In the genomic region with DNA sequence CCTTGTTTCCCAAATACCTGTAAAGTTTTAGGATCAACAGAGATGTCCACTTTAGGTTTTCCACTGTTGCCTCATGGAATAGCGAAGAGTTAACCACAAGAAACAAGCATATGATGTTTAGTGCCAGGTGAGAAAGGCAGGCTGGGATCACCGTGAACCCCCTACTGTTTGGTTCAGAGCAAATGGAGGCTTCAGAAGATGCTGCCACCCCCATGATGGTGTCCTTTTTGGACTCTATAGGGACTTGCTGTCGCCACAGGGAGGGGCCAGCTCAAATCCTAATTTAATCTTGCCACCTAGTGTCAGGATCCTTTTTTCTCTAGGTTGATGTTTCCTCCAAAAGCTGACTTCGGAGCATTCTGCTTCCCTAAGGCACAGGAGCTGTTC, we compare ENCODE assay signal across 9 cellular contexts. TPM values are rescaled to one million over a fixed set of nuclear protein-coding genes. Genes with fewer than 3 reads are reported as not detected.
DNase-seq lines count a peak whose midpoint lies in the region; ATAC-seq lines count a peak whose summit lies in the region.
"Had no signal": no experiment of that assay in that cellular context is flagged by ENCODE, and none has a peak within 500 bp of the region (broad histone marks: within the 10 kb centered on the region; RNA-seq: fewer than 3 reads in every experiment).

No MANE protein-coding gene starts in this region.

- peak overlapping the region; percentile 32 for H3K4me3 ChIP-seq in CD4-positive, CD25-positive, alpha-beta regulatory T cell (ENCODE audit: low read depth, low read length)

- peak in 1 of 3 donors; percentile 23 for DNase-seq in CD4-positive, CD25-positive, alpha-beta regulatory T cell
- DNase-seq in HuH-7 (ENCODE audit: low spot score): peak; percentile 79
- peak; percentile 71 for DNase-seq in midbrain (lab: John Stamatoyannopoulos, UW)
- DNase-seq in ACHN: no peak
- DNase-seq: activated B cell treated with CpG ODN at 0.5 μM for 24 hours had no signal

- peaks cover 68% of the 10 kb centered on the region for H3K4me1 ChIP-seq in CD4-positive, CD25-positive, alpha-beta regulatory T cell (ENCODE audit: control insufficient read depth, insufficient read depth, low read length, poor library complexity, severe bottlenecking)

- peaks cover 6 to 57% (median 30%) of the 10 kb centered on the region in 4 donors for H3K4me1 Mint-ChIP-seq in CD4-positive, CD25-positive, alpha-beta regulatory T cell

- in situ Hi-C loops in ACHN (cut with HindIII; ENCODE audit: low pct_ligation_motif_present, low pct_unique_long_range_greater_than_20kb, low sequenced_read_pairs): no loop called here

- H3K27ac Mint-ChIP-seq in CD4-positive, CD25-positive, alpha-beta regulatory T cell: peak overlapping the region in 2 of 3 donors; percentile 20 to 36
- H3K27ac Mint-ChIP-seq: activated B cell treated with CpG ODN at 0.5 μM for 24 hours had no signal

- no peak for ATAC-seq in CD4-positive, CD25-positive, alpha-beta regulatory T cell (ENCODE audit: low read depth in 2 of 2)
- ATAC-seq in GM18511 (IDR thresholded peaks at IDR 0.05; ENCODE audit: unreplicated experiment) (no peak), GM19023 (IDR thresholded peaks at IDR 0.05; ENCODE audit: unreplicated experiment) (no peak), HG02763 (IDR thresholded peaks at IDR 0.05; ENCODE audit: unreplicated experiment) (no peak)

- peaks cover 69% of the 10 kb centered on the region for H3K27me3 Mint-ChIP-seq in CD4-positive, CD25-positive, alpha-beta regulatory T cell

- H3K4me3 Mint-ChIP-seq in CD4-positive, CD25-positive, alpha-beta regulatory T cell: peak overlapping the region; percentile 36 to 93 (median 92)

- H3K36me3 Mint-ChIP-seq in CD4-positive, CD25-positive, alpha-beta regulatory T cell: peaks cover 3% of the 10 kb centered on the region

- H3K9me3 ChIP-seq in CD4-positive, CD25-positive, alpha-beta regulatory T cell (ENCODE audit: control insufficient read depth in 2 of 2, low read length in 2 of 2): no peaks in the 10 kb centered on the region

- H3K27me3 ChIP-seq in CD4-positive, CD25-positive, alpha-beta regulatory T cell (ENCODE audit: control insufficient read depth, insufficient read depth, low read length): peaks cover 33% of the 10 kb centered on the region

- no peaks in the 10 kb centered on the region for H3K36me3 ChIP-seq in CD4-positive, CD25-positive, alpha-beta regulatory T cell (ENCODE audit: control insufficient read depth, insufficient read depth, low read length)

- H3K9me3 Mint-ChIP-seq in CD4-positive, CD25-positive, alpha-beta regulatory T cell: peaks cover 0 to 2% (median 0%) of the 10 kb centered on the region in 7 donors
- H3K9me3 Mint-ChIP-seq: activated B cell treated with CpG ODN at 0.5 μM for 24 hours had no signal

- H3K27ac ChIP-seq in CD4-positive, CD25-positive, alpha-beta regulatory T cell (ENCODE audit: insufficient read depth, low read length, poor library complexity, severe bottlenecking): no peak overlapping the region
- H3K27ac ChIP-seq in angular gyrus (ENCODE audit: low read depth, low read length): peak overlapping the region; percentile 5

RNA-seq across cellular contexts. Expression of gene DLL1, which starts 1.9 kb away (rescaled TPM):
- 1.1 TPM for total RNA-seq in CD4-positive, CD25-positive, alpha-beta regulatory T cell
- under 1 TPM in 2 of 4 donors, not detected in 2; 0.28 to 0.29 TPM for polyA plus RNA-seq in CD4-positive, CD25-positive, alpha-beta regulatory T cell

RNA-seq across cellular contexts. Expression of gene FAM120B, which starts 13.8 kb away (rescaled TPM):
- total RNA-seq in CD4-positive, CD25-positive, alpha-beta regulatory T cell: 35.0 TPM
- 10 to 100 TPM; 28.0 to 33.5 (median 30.6) TPM for polyA plus RNA-seq in CD4-positive, CD25-positive, alpha-beta regulatory T cell
